In genomic region chr9:81609782-81610738, GRCh38 we compare ENCODE assay signal across 1 cellular context.
TF ChIP-seq lines count a peak whose summit lies in the region.

No MANE protein-coding gene starts in this region.

TF ChIP-seq in HepG2, 621 proteins besides CTCF, POLR2A, EP300 and RAD21 (continued from another document and continues in another):
- TF ChIP-seq ZNF318 (CRISPR knock-in tag; IDR thresholded peaks at IDR 0.05) (no peak), ZNF143 (CRISPR knock-in tag; IDR thresholded peaks at IDR 0.05) (no peak), ESRRA (CRISPR knock-in tag; IDR thresholded peaks at IDR 0.05; ENCODE audit: low read depth) (no peak), RCOR2 (CRISPR knock-in tag; IDR thresholded peaks at IDR 0.05) (peak; percentile 92), DMTF1 (CRISPR knock-in tag; IDR thresholded peaks at IDR 0.05) (no peak), HOXA9 (CRISPR knock-in tag; IDR thresholded peaks at IDR 0.05; ENCODE audit: borderline replicate concordance) (no peak), HDAC2 (CRISPR knock-in tag; IDR thresholded peaks at IDR 0.05) (peak; percentile 92), ZNF704 (CRISPR knock-in tag; IDR thresholded peaks at IDR 0.05; ENCODE audit: borderline replicate concordance) (no peak), U2AF1 (optimal IDR thresholded peaks at IDR 0.05; ENCODE audit: low read depth, low read length) (no peak), ZFP37 (CRISPR knock-in tag; IDR thresholded peaks at IDR 0.05; ENCODE audit: borderline replicate concordance) (no peak), RFX5 (IDR thresholded peaks at IDR 0.05; ENCODE audit: low read depth, low read length) (no peak), HNF4G (IDR thresholded peaks at IDR 0.05; ENCODE audit: borderline replicate concordance, low read depth, low read length) (peak; percentile 50; the same call in 1 of the 2 replicates), HNF4G (CRISPR knock-in tag; IDR thresholded peaks at IDR 0.05; ENCODE audit: borderline replicate concordance, low read depth) (peak; percentile 44; the same call in 1 of the 2 replicates), FOXO1 (CRISPR knock-in tag; IDR thresholded peaks at IDR 0.05) (peak; percentile 94), CCAR2 (optimal IDR thresholded peaks at IDR 0.05; ENCODE audit: low read depth, low read length) (no peak), GPN1 (CRISPR knock-in tag; IDR thresholded peaks at IDR 0.05; ENCODE audit: borderline replicate concordance) (no peak), RBFOX2 (IDR thresholded peaks at IDR 0.05; ENCODE audit: low read depth, low read length) (no peak), ZBTB20 (CRISPR knock-in tag; IDR thresholded peaks at IDR 0.05; ENCODE audit: borderline replicate concordance, low read depth) (peak; percentile 78; the same call in 1 of the 2 replicates), THRA (CRISPR knock-in tag; IDR thresholded peaks at IDR 0.05; ENCODE audit: borderline replicate concordance) (peak; percentile 75; the same call in 1 of the 2 replicates), YEATS4 (CRISPR knock-in tag; IDR thresholded peaks at IDR 0.05; ENCODE audit: borderline replicate concordance) (peak; percentile 24; the same call in 1 of the 2 replicates), ZNF292 (CRISPR knock-in tag; IDR thresholded peaks at IDR 0.05; ENCODE audit: borderline replicate concordance, low read depth) (0 out of 2 replicates have a peak, but pooled peaks have one; percentile 15), ZNF784 (CRISPR knock-in tag; IDR thresholded peaks at IDR 0.05; ENCODE audit: borderline replicate concordance) (no peak), SOX6 (IDR thresholded peaks at IDR 0.05) (no peak), SOX6 (CRISPR knock-in tag; IDR thresholded peaks at IDR 0.05) (peak; percentile 98), ZNF800 (CRISPR knock-in tag; IDR thresholded peaks at IDR 0.05) (no peak), SAP130 (CRISPR knock-in tag; IDR thresholded peaks at IDR 0.05; ENCODE audit: low read depth) (peak; percentile 89), TRIM22 (IDR thresholded peaks at IDR 0.05) (no peak), TEAD3 (CRISPR knock-in tag; optimal IDR thresholded peaks at IDR 0.05; ENCODE audit: borderline replicate concordance) (peak; percentile 74), ZNF337 (CRISPR knock-in tag; IDR thresholded peaks at IDR 0.05; ENCODE audit: borderline replicate concordance, low read depth) (no peak), BCL6 (CRISPR knock-in tag; IDR thresholded peaks at IDR 0.05) (peak; percentile 92), ATF7-NPFF (CRISPR knock-in tag; IDR thresholded peaks at IDR 0.05; ENCODE audit: low read depth) (no peak), ZFX (CRISPR knock-in tag; IDR thresholded peaks at IDR 0.05; ENCODE audit: low read depth) (no peak), ZNF850 (CRISPR knock-in tag; conservative IDR thresholded peaks at IDR 0.05) (no peak), POLR2G (IDR thresholded peaks at IDR 0.05; ENCODE audit: low read depth, low read length) (no peak), BRD4 (CRISPR knock-in tag; IDR thresholded peaks at IDR 0.05) (no peak), NCOA5 (CRISPR knock-in tag; IDR thresholded peaks at IDR 0.05) (no peak), DBP (CRISPR knock-in tag; IDR thresholded peaks at IDR 0.05; ENCODE audit: not compliant biosample characterization) (no peak), ZBTB26 (CRISPR knock-in tag; IDR thresholded peaks at IDR 0.05; ENCODE audit: borderline replicate concordance) (no peak), ZNF253 (CRISPR knock-in tag; IDR thresholded peaks at IDR 0.05; ENCODE audit: borderline replicate concordance) (no peak), DR1 (CRISPR knock-in tag; IDR thresholded peaks at IDR 0.05) (no peak)
